9 cellular contexts compared by ENCODE assay signal in genomic region chr1:29698033-29698432, GRCh38.
A peak's percentile ranks its signal among the peaks of the same experiment; 100 is the strongest.
DNase-seq lines count a peak whose midpoint lies in the region; ATAC-seq and TF ChIP-seq lines count a peak whose summit lies in the region.
"Had no signal": no experiment of that assay in that cellular context is flagged by ENCODE, and none has a peak within 500 bp of the region (broad histone marks: within the 10 kb centered on the region; RNA-seq: fewer than 3 reads in every experiment).

No MANE protein-coding gene starts in this region.

- H3K27ac ChIP-seq in RWPE2 (ENCODE audit: poor library complexity, severe bottlenecking) (no peak overlapping the region), foreskin keratinocyte (no peak overlapping the region)
- no peak overlapping the region for H3K27ac ChIP-seq in naive thymus-derived CD4-positive, alpha-beta T cell (ENCODE audit: low read depth, low read length)

- peaks cover 0 to 9% (median 0%) of the 10 kb centered on the region in 11 donors for H3K9me3 Mint-ChIP-seq in naive thymus-derived CD4-positive, alpha-beta T cell

- CTCF ChIA-PET in naive thymus-derived CD4-positive, alpha-beta T cell (lab: Charles Lee) = no interaction called here

- no peaks in the 10 kb centered on the region for H3K27me3 ChIP-seq in RWPE2 (ENCODE audit: insufficient read depth, poor library complexity, severe bottlenecking)
- peaks cover 17% of the 10 kb centered on the region for H3K27me3 ChIP-seq in foreskin keratinocyte
- no peaks in the 10 kb centered on the region for H3K27me3 ChIP-seq in naive thymus-derived CD4-positive, alpha-beta T cell (ENCODE audit: control insufficient read depth in 2 of 2, insufficient read depth in 2 of 2, low read length in 2 of 2)

- H3K4me1 ChIP-seq in RWPE2 (ENCODE audit: insufficient read depth, poor library complexity, severe bottlenecking) (no peaks in the 10 kb centered on the region), foreskin keratinocyte (no peaks in the 10 kb centered on the region)
- H3K4me1 ChIP-seq in naive thymus-derived CD4-positive, alpha-beta T cell (ENCODE audit: control insufficient read depth in 2 of 2, insufficient read depth in 2 of 2, low read length in 2 of 2) = no peaks in the 10 kb centered on the region

- H3K27ac Mint-ChIP-seq in naive thymus-derived CD4-positive, alpha-beta T cell = no peak overlapping the region

- H3K9me3 ChIP-seq in RWPE2 (ENCODE audit: severe bottlenecking) = no peaks in the 10 kb centered on the region
- H3K9me3 ChIP-seq in naive thymus-derived CD4-positive, alpha-beta T cell (ENCODE audit: control insufficient read depth in 2 of 3, low read length in 3 of 3) = no peaks in the 10 kb centered on the region

- H3K4me1 Mint-ChIP-seq in naive thymus-derived CD4-positive, alpha-beta T cell = peaks cover 0 to 1% (median 0%) of the 10 kb centered on the region in 7 donors

- no peak overlapping the region for H3K4me3 ChIP-seq in RWPE2 (ENCODE audit: severe bottlenecking)
- no peak overlapping the region for H3K4me3 ChIP-seq in naive thymus-derived CD4-positive, alpha-beta T cell (ENCODE audit: low read length)

- H3K36me3 Mint-ChIP-seq in naive thymus-derived CD4-positive, alpha-beta T cell = no peaks in the 10 kb centered on the region

- peak; percentile 62 for DNase-seq in 8988T
- no peak for DNase-seq in RWPE2 (ENCODE audit: low spot score)
- peak in 1 of 2 donors; percentile 52 for DNase-seq in foreskin keratinocyte
- DNase-seq in NOMO-1 (lab: John Stamatoyannopoulos, UW; ENCODE audit: unreplicated experiment in 2 of 2) = no peak
- DNase-seq in naive thymus-derived CD4-positive, alpha-beta T cell = no peak
- DNase-seq: midbrain had no signal

- peak; percentile 28 for TF ChIP-seq CTCF in GM12873 (IDR thresholded peaks at IDR 0.05; ENCODE audit: insufficient read depth, low read depth, low read length, missing control alignments)
- peak; percentile 63 for TF ChIP-seq CTCF in RWPE2 (IDR thresholded peaks at IDR 0.05; ENCODE audit: poor library complexity, severe bottlenecking)
- TF ChIP-seq CTCF in foreskin keratinocyte (conservative IDR thresholded peaks at IDR 0.05) = peak; percentile 84

- intact Hi-C loops in naive thymus-derived CD4-positive, alpha-beta T cell (cut with micrococcal nuclease) = no loop called here

- peaks cover 6 to 45% (median 29%) of the 10 kb centered on the region in 5 donors for H3K27me3 Mint-ChIP-seq in naive thymus-derived CD4-positive, alpha-beta T cell

- H3K4me3 Mint-ChIP-seq in naive thymus-derived CD4-positive, alpha-beta T cell = no peak overlapping the region

- H3K36me3 ChIP-seq in RWPE2 (ENCODE audit: low read depth) = no peaks in the 10 kb centered on the region
- H3K36me3 ChIP-seq in naive thymus-derived CD4-positive, alpha-beta T cell (ENCODE audit: control insufficient read depth in 2 of 3, insufficient read depth in 3 of 3, low read length in 3 of 3) = no peaks in the 10 kb centered on the region

- peak; percentile 95 for ATAC-seq in RWPE2 (ENCODE audit: low read depth)
- ATAC-seq in foreskin keratinocyte = peak; percentile 89
- no peak for ATAC-seq in HG03280 (IDR thresholded peaks at IDR 0.05; ENCODE audit: unreplicated experiment)
- ATAC-seq in naive thymus-derived CD4-positive, alpha-beta T cell = no peak
- no peak for ATAC-seq in HG03571 (IDR thresholded peaks at IDR 0.05; ENCODE audit: unreplicated experiment)

- POLR2A ChIA-PET in naive thymus-derived CD4-positive, alpha-beta T cell (lab: Charles Lee) = no interaction called here

Comparison
In these comparisons a context has a peak if more than half of its experiments do, and no peak if none do; other contexts are left out.
1. CTCF ChIP-seq: peak in every context shown above with its lines; median percentile 84 in foreskin keratinocyte; 63 in RWPE2; 28 in GM12873.
2. ATAC-seq: peak in RWPE2 (single experiment) and foreskin keratinocyte (single experiment); none in HG03280 (single experiment), naive thymus-derived CD4-positive, alpha-beta T cell (single experiment) and HG03571 (single experiment).